ENCODE assay signal across 22 cellular contexts in genomic region chr21:43313221-43313938, GRCh38.
DNase-seq lines count a peak whose midpoint lies in the region; ATAC-seq, FAIRE-seq and TF ChIP-seq lines count a peak whose summit lies in the region.
"Had no signal": no experiment of that assay in that cellular context is flagged by ENCODE, and none has a peak within 500 bp of the region (broad histone marks: within the 10 kb centered on the region; RNA-seq: fewer than 3 reads in every experiment).

No MANE protein-coding gene starts in this region.

- no peak for TF ChIP-seq RAD21 in GM12878 (IDR thresholded peaks at IDR 0.05; ENCODE audit: insufficient read depth, low read depth, low read length)

- no peak overlapping the region for H2AK5ac ChIP-seq in trophoblast cell (ENCODE audit: low read length)

- H2BK120ac ChIP-seq in trophoblast cell (ENCODE audit: insufficient read depth, low read length, poor library complexity) = no peak overlapping the region

- peak; percentile 35 for ATAC-seq in activated CD8-positive, alpha-beta memory T cell treated with anti-CD3 and anti-CD28 coated beads, Interleukin-2, amount 10 ng/mL, durations not matched to agents 7 days and 5 days
- peak; percentile 18 for ATAC-seq in GM12878
- ATAC-seq: body of pancreas, gastrocnemius medialis had no signal

- TF ChIP-seq POLR2A in GM12878 (IDR thresholded peaks at IDR 0.05; ENCODE audit: low read depth, low read length) = no peak

- H3K79me1 ChIP-seq in trophoblast cell (ENCODE audit: low read length) = no peaks in the 10 kb centered on the region

- peak overlapping the region; percentile 63 for H3K27ac Mint-ChIP-seq in activated CD8-positive, alpha-beta memory T cell treated with anti-CD3 and anti-CD28 coated beads, Interleukin-2, amount 10 ng/mL, durations not matched to agents 7 days and 5 days
- H3K27ac Mint-ChIP-seq: B cell had no signal

- peak overlapping the region; percentile 79 for H3K4me2 ChIP-seq in KMS-11
- peak overlapping the region; percentile 72 for H3K4me2 ChIP-seq in GM12878 (ENCODE audit: control insufficient read depth, insufficient read depth)
- H3K4me2 ChIP-seq in trophoblast cell (ENCODE audit: low read length) = no peak overlapping the region
- H3K4me2 ChIP-seq: hepatocyte had no signal

- H3K27me3 Mint-ChIP-seq in activated CD8-positive, alpha-beta memory T cell treated with anti-CD3 and anti-CD28 coated beads, Interleukin-2, amount 10 ng/mL, durations not matched to agents 7 days and 5 days = peaks cover 8% of the 10 kb centered on the region

- H3K36me3 Mint-ChIP-seq in activated CD8-positive, alpha-beta memory T cell treated with anti-CD3 and anti-CD28 coated beads, Interleukin-2, amount 10 ng/mL, durations not matched to agents 7 days and 5 days = peaks cover 1% of the 10 kb centered on the region

- peak overlapping the region; percentile 98 for H3K27ac ChIP-seq in KMS-11
- peak overlapping the region; percentile 55 for H3K27ac ChIP-seq in GM12878 (ENCODE audit: control insufficient read depth, insufficient read depth)
- H3K27ac ChIP-seq in trophoblast cell (ENCODE audit: low read depth, low read length) = no peak overlapping the region
- H3K27ac ChIP-seq in tibial artery = no peak overlapping the region
- H3K27ac ChIP-seq: body of pancreas, dorsolateral prefrontal cortex, gastrocnemius medialis, SJSA1 had no signal

- peak overlapping the region; percentile 18 for H2BK12ac ChIP-seq in trophoblast cell (ENCODE audit: low read length)

- H4K20me1 ChIP-seq in KMS-11 (ENCODE audit: insufficient read depth) (no peaks in the 10 kb centered on the region), GM12878 (ENCODE audit: control insufficient read depth, insufficient read depth) (no peaks in the 10 kb centered on the region)

- H3K18ac ChIP-seq in trophoblast cell (ENCODE audit: low read length) = no peak overlapping the region

- H3K4ac ChIP-seq in trophoblast cell (ENCODE audit: low read depth, low read length) = no peak overlapping the region

- DNase-seq in activated CD8-positive, alpha-beta memory T cell treated with anti-CD3 and anti-CD28 coated beads, Interleukin-2, amount 10 ng/mL, durations not matched to agents 7 days and 5 days = no peak
- no peak for DNase-seq in activated CD8-positive, alpha-beta memory T cell treated with anti-CD3 and anti-CD28 coated beads for 24 hours
- no peak for DNase-seq in GM12878 (ENCODE audit: low read depth, low spot score)
- DNase-seq in trophoblast cell = no peak
- DNase-seq in tibial artery = no peak
- no peak for DNase-seq in NCI-H2227 (lab: John Stamatoyannopoulos, UW; ENCODE audit: unreplicated experiment)
- DNase-seq in AG20443 (ENCODE audit: low spot score) = no peak
- DNase-seq: activated gamma-delta T cell; activated T-cell treated with anti-CD3 and anti-CD28 coated beads, Interleukin-2, amount 50 U/mL, for 1 hour; dorsolateral prefrontal cortex; gastrocnemius medialis; mesenchymal stem cell; NCI-H2171; occipital lobe had no signal

- SMC1A ChIA-PET in GM12878 (lab: Charles Lee; ENCODE audit: uncharacterized antibody, unreplicated experiment) = interaction anchor here (1.6 to 1.8 kb wide), 2 partner anchors 10 to 41 kb away, joined by 4 read pairs; no protein-coding TSS in a partner anchor

- no peak overlapping the region for H4K91ac ChIP-seq in trophoblast cell (ENCODE audit: low read depth, low read length)

- no peak overlapping the region for H3K23ac ChIP-seq in trophoblast cell (ENCODE audit: low read length)

- H3K4me1 ChIP-seq in KMS-11 (ENCODE audit: low read depth, poor library complexity, severe bottlenecking) = peaks cover 75% of the 10 kb centered on the region
- H3K4me1 ChIP-seq in GM12878 (ENCODE audit: control insufficient read depth, insufficient read depth, low read length) = peaks cover 27% of the 10 kb centered on the region
- H3K4me1 ChIP-seq in trophoblast cell (ENCODE audit: control insufficient read depth in 1 of 2, insufficient read depth in 2 of 2, low read length in 2 of 2) = peaks cover 4 to 8% of the 10 kb centered on the region in 2 experiments
- no peaks in the 10 kb centered on the region for H3K4me1 ChIP-seq in tibial artery
- H3K4me1 ChIP-seq: gastrocnemius medialis, SJSA1 had no signal

- H3K9me3 Mint-ChIP-seq in activated CD8-positive, alpha-beta memory T cell treated with anti-CD3 and anti-CD28 coated beads, Interleukin-2, amount 10 ng/mL, durations not matched to agents 7 days and 5 days (ENCODE audit: low read depth) = no peaks in the 10 kb centered on the region

- H2AFZ ChIP-seq in KMS-11 (ENCODE audit: low read depth) = peak overlapping the region; percentile 43; the same call in 1 of the 2 replicates
- peak overlapping the region; percentile 61; the same call in 1 of the 2 replicates for H2AFZ ChIP-seq in GM12878 (ENCODE audit: control insufficient read depth, low read depth, low read length)
- H2AFZ ChIP-seq in trophoblast cell (ENCODE audit: insufficient read depth, low read length, poor library complexity) = no peak overlapping the region
- H2AFZ ChIP-seq: hepatocyte had no signal

- 29% methylated on average over 19 of the region's 20 CpGs for WGBS in GM12878 (ENCODE audit: insufficient coverage, insufficient replicate concordance, low lambda C conversion rate, missing lambda C conversion rate)
- no CpG with 5 or more reads among the region's 20 CpGs for WGBS in trophoblast cell (ENCODE audit: extremely low coverage, insufficient coverage, insufficient read length)

- in situ Hi-C loops in GM12878 (cut with MboI) = no loop called here

- H3K9ac ChIP-seq in KMS-11 (peak overlapping the region; percentile 79), GM12878 (ENCODE audit: control insufficient read depth, insufficient read depth, low read length) (no peak overlapping the region; the same call in 1 of the 2 replicates), trophoblast cell (ENCODE audit: low read length) (no peak overlapping the region)

- POLR2A ChIA-PET in GM12878 (lab: Charles Lee) = no interaction called here

- TF ChIP-seq CTCF in KMS-11 (conservative IDR thresholded peaks at IDR 0.05; ENCODE audit: low read depth, low read length) = no peak
- TF ChIP-seq CTCF in GM12878 (IDR thresholded peaks at IDR 0.05 in 2 of 3, conservative IDR thresholded peaks at IDR 0.05 in 1 of 3; ENCODE audit: control insufficient read depth in 2 of 3, extremely low read depth in 1 of 3, insufficient read depth in 1 of 3, low read depth in 3 of 3, low read length in 3 of 3) = no peak
- TF ChIP-seq CTCF in tibial artery (IDR thresholded peaks at IDR 0.05) = no peak

- no peaks in the 10 kb centered on the region for H3K27me3 ChIP-seq in KMS-11 (ENCODE audit: insufficient read depth, low read depth)
- no peaks in the 10 kb centered on the region for H3K27me3 ChIP-seq in GM12878 (replicated peaks in 1 of 2; ENCODE audit: control insufficient read depth in 2 of 2, insufficient read depth in 2 of 2, low read length in 1 of 2)
- H3K27me3 ChIP-seq in trophoblast cell (ENCODE audit: insufficient read depth, low read length) = no peaks in the 10 kb centered on the region
- peaks cover 0 to 43% of the 10 kb centered on the region in 2 donors for H3K27me3 ChIP-seq in tibial artery
- H3K27me3 ChIP-seq: body of pancreas, hepatocyte, Peyer's patch, SJSA1, transverse colon had no signal

- H3K4me3 Mint-ChIP-seq in activated CD8-positive, alpha-beta memory T cell treated with anti-CD3 and anti-CD28 coated beads, Interleukin-2, amount 10 ng/mL, durations not matched to agents 7 days and 5 days = no peak overlapping the region

- H4K8ac ChIP-seq in trophoblast cell (ENCODE audit: low read depth, low read length) = no peak overlapping the region

- CTCF ChIA-PET in activated CD8-positive, alpha-beta memory T cell treated with anti-CD3 and anti-CD28 coated beads, Interleukin-2, amount 10 ng/mL, durations not matched to agents 7 days and 5 days (lab: Charles Lee) = no interaction called here
- CTCF ChIA-PET in GM12878 (lab: Yijun Ruan, JAX) = no interaction called here

- RAD21 ChIA-PET in GM12878 (lab: Charles Lee; ENCODE audit: unreplicated experiment) = no interaction called here

- TF ChIP-seq EP300 in GM12878 (IDR thresholded peaks at IDR 0.05; ENCODE audit: borderline replicate concordance in 1 of 2, control insufficient read depth in 1 of 2, low read depth in 2 of 2, low read length in 2 of 2) = no peak

- no peak overlapping the region for H3K14ac ChIP-seq in trophoblast cell (ENCODE audit: low read length)

- no TSS peak for BruUV-seq in GM12878 (replicated peaks; lab: Mats Ljungman, UMichigan)

- no peak overlapping the region for H2BK5ac ChIP-seq in trophoblast cell (ENCODE audit: low read depth, low read length, poor library complexity)

- intact Hi-C loops in GM12878 (cut with micrococcal nuclease; ENCODE audit: unreplicated experiment) = no loop called here
- intact Hi-C loops in tibial artery (cut with DNase I; ENCODE audit: low total_unique reads) = no loop called here

- peaks cover 49% of the 10 kb centered on the region for H3K4me1 Mint-ChIP-seq in activated CD8-positive, alpha-beta memory T cell treated with anti-CD3 and anti-CD28 coated beads, Interleukin-2, amount 10 ng/mL, durations not matched to agents 7 days and 5 days

- no peak overlapping the region for H4K12ac ChIP-seq in trophoblast cell (ENCODE audit: low read depth, low read length)

- H3K79me2 ChIP-seq in KMS-11 (ENCODE audit: insufficient read depth, low read depth) = no peaks in the 10 kb centered on the region
- no peaks in the 10 kb centered on the region for H3K79me2 ChIP-seq in GM12878 (ENCODE audit: control insufficient read depth, insufficient read depth, low read length)
- H3K79me2 ChIP-seq in trophoblast cell (ENCODE audit: control insufficient read depth, insufficient read depth, low read length, poor library complexity) = no peaks in the 10 kb centered on the region
- H3K79me2 ChIP-seq: hepatocyte had no signal

- peaks cover 4% of the 10 kb centered on the region; the same call in 1 of the 3 replicates for H3K9me3 ChIP-seq in GM12878 (replicated peaks; ENCODE audit: control insufficient read depth, insufficient read depth, low read length)
- H3K9me3 ChIP-seq in trophoblast cell (ENCODE audit: insufficient read depth, low read depth, low read length) = peaks cover 9% of the 10 kb centered on the region
- peaks cover 0 to 16% (median 0%) of the 10 kb centered on the region in 3 donors for H3K9me3 ChIP-seq in tibial artery
- H3K9me3 ChIP-seq: body of pancreas, gastrocnemius medialis, SJSA1, transverse colon had no signal

- FAIRE-seq in GM12878 (lab: Jason Lieb, UNC) = peak; percentile 7
- FAIRE-seq: G401.6 had no signal

- H3K4me3 ChIP-seq in KMS-11 (IDR thresholded peaks at IDR 0.05; ENCODE audit: insufficient read depth, low read depth, low read length) = no peak overlapping the region
- no peak overlapping the region for H3K4me3 ChIP-seq in GM12878
- no peak overlapping the region for H3K4me3 ChIP-seq in trophoblast cell (ENCODE audit: low read depth, low read length)
- H3K4me3 ChIP-seq in tibial artery = no peak overlapping the region
- H3K4me3 ChIP-seq: body of pancreas, dorsolateral prefrontal cortex, gastrocnemius medialis, hepatocyte, Peyer's patch, SJSA1, transverse colon had no signal

- H3K36me3 ChIP-seq in KMS-11 (ENCODE audit: insufficient read depth) (no peaks in the 10 kb centered on the region), GM12878 (ENCODE audit: control insufficient read depth in 2 of 2, insufficient read depth in 2 of 2, low read length in 1 of 2) (no peaks in the 10 kb centered on the region), trophoblast cell (ENCODE audit: control insufficient read depth in 1 of 2, insufficient read depth in 2 of 2, low read length in 2 of 2) (no peaks in the 10 kb centered on the region), tibial artery (no peaks in the 10 kb centered on the region)
- H3K36me3 ChIP-seq: gastrocnemius medialis, Peyer's patch, SJSA1, transverse colon had no signal

Comparison
In these comparisons a context has a peak if more than half of its experiments do, and no peak if none do; other contexts are left out.
1. H3K27ac ChIP-seq: peak in KMS-11 (single experiment) and GM12878 (single experiment); none in trophoblast cell (single experiment) and tibial artery (0 of 2).